In the genomic region with DNA sequence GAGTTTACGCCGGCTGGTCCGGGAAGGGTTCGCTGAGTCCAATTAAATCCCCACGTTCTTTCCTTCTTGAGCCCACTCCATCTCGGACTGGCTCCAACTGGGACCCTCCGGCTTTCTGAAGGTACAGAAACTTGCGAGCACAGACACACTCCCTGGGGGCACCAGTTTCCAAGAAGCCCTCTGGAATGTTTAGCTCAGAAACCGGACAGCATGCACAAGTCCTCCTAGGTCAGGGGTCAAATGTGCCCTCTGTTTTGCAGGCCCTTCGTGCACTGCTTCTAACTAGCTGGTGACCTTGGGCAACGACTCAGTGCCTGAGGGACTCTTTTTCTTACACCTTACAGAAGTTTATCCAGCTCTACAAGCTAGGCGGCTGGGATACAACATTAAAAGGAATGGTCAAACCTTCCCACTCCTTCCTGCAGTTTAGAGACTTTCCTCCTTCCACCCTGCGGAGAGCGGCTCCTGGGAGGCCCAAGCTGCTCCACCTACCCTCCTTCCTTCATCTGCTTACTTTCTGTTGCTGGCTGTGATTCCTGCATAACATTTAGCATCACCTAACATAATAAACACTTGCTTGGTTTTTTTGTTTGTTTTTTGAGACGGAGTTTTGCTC, we compare ENCODE assay signal across 16 cellular contexts.
A peak's percentile ranks its signal among the peaks of the same experiment; 100 is the strongest.
DNase-seq lines count a peak whose midpoint lies in the region; ATAC-seq and TF ChIP-seq lines count a peak whose summit lies in the region.
"Had no signal": no experiment of that assay in that cellular context is flagged by ENCODE, and none has a peak within 500 bp of the region (broad histone marks: within the 10 kb centered on the region; RNA-seq: fewer than 3 reads in every experiment).

No MANE protein-coding gene starts in this region.

- H3K36me3 Mint-ChIP-seq in activated CD4-positive, alpha-beta T cell treated with anti-CD3 and anti-CD28 coated beads, Interleukin-2, amount 10 ng/mL, durations not matched to agents 7 days and 5 days (ENCODE audit: low read depth), result no peaks in the 10 kb centered on the region
- H3K36me3 Mint-ChIP-seq: IgD-negative memory B cell had no signal

- H3K27me3 Mint-ChIP-seq in activated CD4-positive, alpha-beta T cell treated with anti-CD3 and anti-CD28 coated beads, Interleukin-2, amount 10 ng/mL, durations not matched to agents 7 days and 5 days, result peaks cover 13% of the 10 kb centered on the region

- H3K27me3 ChIP-seq in WERI-Rb-1 (ENCODE audit: insufficient read depth, low read depth, severe bottlenecking) (no peaks in the 10 kb centered on the region), iPS-20b (ENCODE audit: insufficient read depth, low read length) (peaks cover 22% of the 10 kb centered on the region), smooth muscle cell (ENCODE audit: low read depth) (no peaks in the 10 kb centered on the region), BE2C (no peaks in the 10 kb centered on the region)

- H3K27ac Mint-ChIP-seq in activated CD4-positive, alpha-beta T cell treated with anti-CD3 and anti-CD28 coated beads, Interleukin-2, amount 10 ng/mL, durations not matched to agents 7 days and 5 days, result no peak overlapping the region
- H3K27ac Mint-ChIP-seq: activated B cell treated with CpG ODN at 0.5 μM for 24 hours, HFFc6, IgD-negative memory B cell had no signal

- no peaks in the 10 kb centered on the region for H3K9me3 Mint-ChIP-seq in activated CD4-positive, alpha-beta T cell treated with anti-CD3 and anti-CD28 coated beads, Interleukin-2, amount 10 ng/mL, durations not matched to agents 7 days and 5 days
- H3K9me3 Mint-ChIP-seq: activated B cell treated with CpG ODN at 0.5 μM for 24 hours, HFFc6 had no signal

- H4K20me1 ChIP-seq in smooth muscle cell (ENCODE audit: low read depth), result no peaks in the 10 kb centered on the region

- ATAC-seq in GM19035 (IDR thresholded peaks at IDR 0.05; ENCODE audit: unreplicated experiment), result no peak

- CTCF ChIA-PET in activated CD4-positive, alpha-beta T cell treated with anti-CD3 and anti-CD28 coated beads, Interleukin-2, amount 10 ng/mL, durations not matched to agents 7 days and 5 days (lab: Charles Lee), result interaction anchor here (1.1 kb wide), 1 partner anchor 9 kb away, joined by 3 read pairs; no protein-coding TSS in a partner anchor

- H3K4me1 ChIP-seq in iPS-20b (ENCODE audit: insufficient read depth, low read length) (peaks cover 26% of the 10 kb centered on the region; the same call in 1 of the 2 replicates), smooth muscle cell (ENCODE audit: low read depth) (peaks cover 32% of the 10 kb centered on the region), BE2C (peaks cover 17% of the 10 kb centered on the region)

- no peak for DNase-seq in activated CD4-positive, alpha-beta T cell treated with anti-CD3 and anti-CD28 coated beads, Interleukin-2, amount 10 ng/mL, durations not matched to agents 7 days and 5 days
- DNase-seq in activated CD4-positive, alpha-beta T cell treated with anti-CD3 and anti-CD28 coated beads, Interleukin-2, amount 50 U/mL, for 1 hour, result no peak
- DNase-seq in WERI-Rb-1, result no peak
- no peak for DNase-seq in smooth muscle cell (lab: John Stamatoyannopoulos, UW; ENCODE audit: unreplicated experiment)
- DNase-seq in BE2C, result no peak
- DNase-seq in GDM1 (lab: John Stamatoyannopoulos, UW), result no peak
- DNase-seq: activated B cell treated with CpG ODN at 0.5 μM for 24 hours, cerebellar nuclear complex, GF-D8, HFFc6, NCI-H2081 treated with DMSO at 0.1 percent for 48 hours, NCI-H82 had no signal

- H3K4me3 Mint-ChIP-seq in activated CD4-positive, alpha-beta T cell treated with anti-CD3 and anti-CD28 coated beads, Interleukin-2, amount 10 ng/mL, durations not matched to agents 7 days and 5 days, result peak overlapping the region; percentile 10
- H3K4me3 Mint-ChIP-seq: activated B cell treated with CpG ODN at 0.5 μM for 24 hours had no signal

- TF ChIP-seq CTCF in WERI-Rb-1 (IDR thresholded peaks at IDR 0.05; ENCODE audit: low read depth, low read length), result no peak
- no peak for TF ChIP-seq CTCF in smooth muscle cell (IDR thresholded peaks at IDR 0.05; ENCODE audit: borderline replicate concordance, insufficient read depth, poor library complexity, severe bottlenecking)
- TF ChIP-seq CTCF in BE2C (IDR thresholded peaks at IDR 0.05; ENCODE audit: low read depth, low read length), result no peak

- peak overlapping the region; percentile 63; the same call in 1 of the 2 replicates for H3K9ac ChIP-seq in iPS-20b (ENCODE audit: low read depth, low read length)
- no peak overlapping the region for H3K9ac ChIP-seq in smooth muscle cell (ENCODE audit: low read depth)

- H3K4me1 Mint-ChIP-seq in activated CD4-positive, alpha-beta T cell treated with anti-CD3 and anti-CD28 coated beads, Interleukin-2, amount 10 ng/mL, durations not matched to agents 7 days and 5 days, result peaks cover 11% of the 10 kb centered on the region

- POLR2A ChIA-PET in activated CD4-positive, alpha-beta T cell treated with anti-CD3 and anti-CD28 coated beads, Interleukin-2, amount 10 ng/mL, durations not matched to agents 7 days and 5 days (lab: Charles Lee), result no interaction called here

- peak overlapping the region; percentile 93 for H3K4me2 ChIP-seq in smooth muscle cell

- H2AFZ ChIP-seq in smooth muscle cell (ENCODE audit: low read depth), result peak overlapping the region; percentile 58

- H3K4me3 ChIP-seq in WERI-Rb-1 (ENCODE audit: low read depth, low read length) (no peak overlapping the region), iPS-20b (ENCODE audit: low read length) (peak overlapping the region; percentile 50; the same call in 1 of the 2 replicates), smooth muscle cell (peak overlapping the region; percentile 55), BE2C (ENCODE audit: low read depth, low read length) (no peak overlapping the region)

- H3K79me2 ChIP-seq in smooth muscle cell (ENCODE audit: low read depth), result no peaks in the 10 kb centered on the region

- no peaks in the 10 kb centered on the region for H3K36me3 ChIP-seq in WERI-Rb-1
- H3K36me3 ChIP-seq in iPS-20b (ENCODE audit: insufficient read depth, low read depth, low read length), result no peaks in the 10 kb centered on the region
- H3K36me3 ChIP-seq in smooth muscle cell (ENCODE audit: low read depth), result no peaks in the 10 kb centered on the region
- H3K36me3 ChIP-seq in BE2C, result no peaks in the 10 kb centered on the region
- H3K36me3 ChIP-seq: upper lobe of left lung had no signal

- H3K9me3 ChIP-seq in WERI-Rb-1 (ENCODE audit: severe bottlenecking) (no peaks in the 10 kb centered on the region), iPS-20b (ENCODE audit: insufficient read depth, low read depth, low read length) (no peaks in the 10 kb centered on the region), smooth muscle cell (replicated peaks; ENCODE audit: low read depth) (no peaks in the 10 kb centered on the region), BE2C (no peaks in the 10 kb centered on the region)

- H3K27ac ChIP-seq in WERI-Rb-1 (peak overlapping the region; percentile 97), iPS-20b (ENCODE audit: low read length) (no peak overlapping the region), smooth muscle cell (ENCODE audit: low read depth) (no peak overlapping the region)

- WGBS in smooth muscle cell (ENCODE audit: low lambda C conversion rate), result 45% methylated on average over 15 of the region's 15 CpGs

- H3F3A ChIP-seq in smooth muscle cell (ENCODE audit: low read depth), result peaks cover 16% of the 10 kb centered on the region

Comparison
In these comparisons a context has a peak if more than half of its experiments do, and no peak if none do; other contexts are left out.
1. H3K4me3 ChIP-seq: peak in iPS-20b (single experiment) and smooth muscle cell (single experiment); none in WERI-Rb-1 (single experiment) and BE2C (single experiment).